ENCODE assay signal across 8 cellular contexts in genomic region chr4:86594559-86595425, GRCh38. TPM values are rescaled to one million over a fixed set of nuclear protein-coding genes. Genes with fewer than 3 reads are reported as not detected.
DNase-seq lines count a peak whose midpoint lies in the region; ATAC-seq and TF ChIP-seq lines count a peak whose summit lies in the region.

No MANE protein-coding gene starts in this region.

- H3K36me3 Mint-ChIP-seq in activated T-helper 2 cell treated with anti-CD3 and anti-CD28 coated beads, Interferon-gamma antibody, Interleukin-2, Interleukin-4, amounts not matched to agents 10 μg/mL and 5 μg/mL and 100 μg/mL, durations not matched to agents 14 hours and 24 hours and 36 hours (ENCODE audit: low read depth) = no peaks in the 10 kb centered on the region

- DNase-seq in GM04504 (ENCODE audit: low read depth) (peak; percentile 87), NCI-H510A treated with DMSO at 0.1 percent for 48 hours (lab: John Stamatoyannopoulos, UW) (peak; percentile 48), foreskin melanocyte (peak; percentile 71), GM19238 (ENCODE audit: insufficient read length, low spot score) (no peak)
- DNase-seq in activated T-helper 2 cell treated with anti-CD3 and anti-CD28 coated beads, Interferon-gamma antibody, Interleukin-2, Interleukin-4, amounts not matched to agents 10 μg/mL and 5 μg/mL and 100 μg/mL, durations not matched to agents 14 hours and 24 hours and 36 hours (ENCODE audit: low spot score) = no peak

- no peaks in the 10 kb centered on the region for H4K20me1 ChIP-seq in neural cell (ENCODE audit: insufficient read depth)

- H3K27ac Mint-ChIP-seq in activated T-helper 2 cell treated with anti-CD3 and anti-CD28 coated beads, Interferon-gamma antibody, Interleukin-2, Interleukin-4, amounts not matched to agents 10 μg/mL and 5 μg/mL and 100 μg/mL, durations not matched to agents 14 hours and 24 hours and 36 hours = no peak overlapping the region

- peaks cover under 1% of the 10 kb centered on the region for H3K9me2 ChIP-seq in neural cell (ENCODE audit: insufficient read depth, low read length)

- peaks cover 53% of the 10 kb centered on the region for H3K79me2 ChIP-seq in neural cell (replicated peaks; ENCODE audit: insufficient read depth, low read length)

- H3K27me3 ChIP-seq in neural cell (ENCODE audit: insufficient read depth, low read depth, low read length) = no peaks in the 10 kb centered on the region

- peak; percentile 22 for ATAC-seq in HG02759 (IDR thresholded peaks at IDR 0.05; ENCODE audit: unreplicated experiment)

- peak overlapping the region; percentile 41 for H2AFZ ChIP-seq in neural cell (ENCODE audit: low read depth, low read length)

- TF ChIP-seq RAD21 in neural cell (conservative IDR thresholded peaks at IDR 0.05) = no peak

- TF ChIP-seq EP300 in neural cell (conservative IDR thresholded peaks at IDR 0.05; ENCODE audit: poor library complexity, severe bottlenecking) = no peak

- peaks cover 52% of the 10 kb centered on the region for H3K27me3 Mint-ChIP-seq in activated T-helper 2 cell treated with anti-CD3 and anti-CD28 coated beads, Interferon-gamma antibody, Interleukin-2, Interleukin-4, amounts not matched to agents 10 μg/mL and 5 μg/mL and 100 μg/mL, durations not matched to agents 14 hours and 24 hours and 36 hours (ENCODE audit: low read depth)

- H3F3A ChIP-seq in neural cell (ENCODE audit: insufficient read depth, low read length, poor library complexity, severe bottlenecking) = peaks cover 7% of the 10 kb centered on the region

- no peaks in the 10 kb centered on the region for H3K36me3 ChIP-seq in neural cell (ENCODE audit: insufficient read depth, low read length)

- H3K27ac ChIP-seq in 22Rv1 (peak overlapping the region; percentile 65), neural cell (ENCODE audit: low read length) (peak overlapping the region; percentile 59)

- peak overlapping the region; percentile 51 for H3K9ac ChIP-seq in neural cell (ENCODE audit: low read length)

- H3K9me3 Mint-ChIP-seq in activated T-helper 2 cell treated with anti-CD3 and anti-CD28 coated beads, Interferon-gamma antibody, Interleukin-2, Interleukin-4, amounts not matched to agents 10 μg/mL and 5 μg/mL and 100 μg/mL, durations not matched to agents 14 hours and 24 hours and 36 hours = no peaks in the 10 kb centered on the region

- peak overlapping the region; percentile 91 for H3K4me3 ChIP-seq in neural cell (ENCODE audit: low read length)

- TF ChIP-seq CTCF in 22Rv1 (IDR thresholded peaks at IDR 0.05) (no peak), neural cell (IDR thresholded peaks at IDR 0.05; ENCODE audit: poor library complexity, severe bottlenecking) (peak; percentile 47)

- peak overlapping the region; percentile 46 for H3K4me2 ChIP-seq in neural cell (ENCODE audit: low read length)

- peaks cover 14% of the 10 kb centered on the region for H3K4me1 Mint-ChIP-seq in activated T-helper 2 cell treated with anti-CD3 and anti-CD28 coated beads, Interferon-gamma antibody, Interleukin-2, Interleukin-4, amounts not matched to agents 10 μg/mL and 5 μg/mL and 100 μg/mL, durations not matched to agents 14 hours and 24 hours and 36 hours (ENCODE audit: low read depth)

- H3K9me3 ChIP-seq in neural cell (ENCODE audit: low read length) = no peaks in the 10 kb centered on the region

- peak overlapping the region; percentile 69 for H3K4me3 Mint-ChIP-seq in activated T-helper 2 cell treated with anti-CD3 and anti-CD28 coated beads, Interferon-gamma antibody, Interleukin-2, Interleukin-4, amounts not matched to agents 10 μg/mL and 5 μg/mL and 100 μg/mL, durations not matched to agents 14 hours and 24 hours and 36 hours (ENCODE audit: low read depth)

- intact Hi-C loops in activated T-helper 2 cell treated with anti-CD3 and anti-CD28 coated beads, Interferon-gamma antibody, Interleukin-2, Interleukin-4, amounts not matched to agents 10 μg/mL and 5 μg/mL and 100 μg/mL, durations not matched to agents 14 hours and 24 hours and 36 hours (cut with micrococcal nuclease) = loop anchor here (5.0 kb wide), 1 partner anchor 97 kb away; no protein-coding TSS in a partner anchor

TF ChIP-seq in neural cell, 6 proteins besides CTCF, POLR2A, EP300 and RAD21:
- TF ChIP-seq MXI1 (conservative IDR thresholded peaks at IDR 0.05; ENCODE audit: poor library complexity, severe bottlenecking) (no peak), REST (IDR thresholded peaks at IDR 0.05; ENCODE audit: borderline replicate concordance) (no peak), TAF1 (IDR thresholded peaks at IDR 0.05; ENCODE audit: low read depth) (no peak), SMC3 (conservative IDR thresholded peaks at IDR 0.05; ENCODE audit: poor library complexity) (no peak), POLR2AphosphoS5 (IDR thresholded peaks at IDR 0.05) (no peak), EZH2 (IDR thresholded peaks at IDR 0.05; ENCODE audit: borderline replicate concordance, insufficient read depth, low read length, poor library complexity, severe bottlenecking) (no peak)

RNA-seq across cellular contexts. Expression of gene PTPN13, which starts 0.7 kb away (rescaled TPM):
- 0.18 and 0.25 TPM in 2 replicates for total RNA-seq in activated T-helper 2 cell treated with anti-CD3 and anti-CD28 coated beads, Interferon-gamma antibody, Interleukin-2, Interleukin-4, amounts not matched to agents 10 μg/mL and 5 μg/mL and 100 μg/mL, durations not matched to agents 14 hours and 24 hours and 36 hours
- polyA plus RNA-seq in neural cell = 4.7 and 6.7 TPM in 2 replicates
- polyA minus RNA-seq in neural cell = 19.5 and 20.3 TPM in 2 replicates

Comparison
In these comparisons a context has a peak if more than half of its experiments do, and no peak if none do; other contexts are left out.
1. DNase-seq: peak in GM04504 (single experiment), NCI-H510A treated with DMSO at 0.1 percent for 48 hours (single experiment) and foreskin melanocyte (single experiment); none in activated T-helper 2 cell treated with anti-CD3 and anti-CD28 coated beads, Interferon-gamma antibody, Interleukin-2, Interleukin-4, amounts not matched to agents 10 μg/mL and 5 μg/mL and 100 μg/mL, durations not matched to agents 14 hours and 24 hours and 36 hours (single experiment) and GM19238 (single experiment).